ENCODE assay signal across 8 cellular contexts in genomic region chr4:37844204-37844603, GRCh38.
"Had no signal": no experiment of that assay in that cellular context is flagged by ENCODE, and none has a peak within 500 bp of the region (broad histone marks: within the 10 kb centered on the region; RNA-seq: fewer than 3 reads in every experiment).

No MANE protein-coding gene starts in this region.

- ATAC-seq: GM12878 had no signal

- DNase-seq: GDM1, GF-D8 had no signal

- FAIRE-seq: G401.6, GM12878, GM12891, GM12892, GM18507, GM19239 had no signal

- H3K4me3 ChIP-seq: GM12878 had no signal
